In the genomic region with DNA sequence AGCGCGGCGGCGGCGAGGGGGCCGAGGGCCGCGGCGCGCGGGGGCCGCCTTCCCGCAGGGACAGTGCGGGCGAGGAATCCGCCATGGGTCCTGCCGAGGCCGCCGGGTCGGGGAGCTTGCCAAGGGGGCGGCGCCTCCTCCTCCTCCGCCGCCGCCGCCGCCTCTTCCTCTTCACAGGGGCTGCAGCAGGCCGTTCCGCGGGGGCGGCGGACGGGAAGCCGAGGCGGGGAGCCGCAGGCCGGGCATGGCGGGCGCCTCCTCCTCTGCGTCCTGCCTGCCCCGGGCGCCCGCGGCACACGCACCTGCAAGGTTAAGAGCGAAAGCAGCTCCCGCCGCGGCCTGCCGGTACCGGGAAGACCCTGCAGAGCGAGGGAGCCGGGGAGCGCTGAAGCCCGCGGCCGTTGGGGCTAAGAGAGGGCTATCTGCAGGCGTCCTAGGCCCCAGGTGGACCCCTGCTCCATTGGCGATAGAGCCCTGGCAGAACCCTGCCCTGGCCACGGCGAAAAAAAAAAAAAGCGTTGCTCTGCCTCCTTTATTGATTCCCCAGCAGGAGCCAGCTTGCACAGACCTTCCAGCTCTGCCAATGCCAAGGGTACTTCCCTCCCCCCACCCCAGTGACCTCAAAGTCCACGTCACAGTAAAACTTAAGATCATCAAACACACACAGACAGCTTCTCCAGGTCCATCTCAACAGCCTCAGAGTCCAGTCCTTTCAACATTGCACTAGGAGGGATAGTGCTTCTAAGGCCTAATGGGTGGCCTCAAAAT, we compare ENCODE assay signal across 8 cellular contexts. TPM values are rescaled to one million over a fixed set of nuclear protein-coding genes. Genes with fewer than 3 reads are reported as not detected.
A peak's percentile ranks its signal among the peaks of the same experiment; 100 is the strongest.
DNase-seq lines count a peak whose midpoint lies in the region; ATAC-seq and TF ChIP-seq lines count a peak whose summit lies in the region.

A gene with protein sequence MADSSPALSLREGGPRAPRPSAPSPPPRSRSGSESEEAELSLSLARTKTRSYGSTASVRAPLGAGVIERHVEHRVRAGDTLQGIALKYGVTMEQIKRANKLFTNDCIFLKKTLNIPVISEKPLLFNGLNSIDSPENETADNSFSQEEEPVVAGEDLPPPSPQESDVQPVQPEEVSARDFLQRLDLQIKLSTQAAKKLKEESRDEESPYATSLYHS (minus strand): TSS at position 118 of the 768 bp plus-strand sequence. CDS start 33 bp downstream, at position 85.

- peaks cover 3% of the 10 kb centered on the region for H3K4me1 Mint-ChIP-seq in endodermal cell
- peaks cover 11% of the 10 kb centered on the region for H3K4me1 Mint-ChIP-seq in mesothelial cell of epicardium

- WGBS in endodermal cell (ENCODE audit: insufficient coverage in 1 of 2, insufficient read length in 1 of 2), 2 experiments: 2 to 5% methylated on average over 8 to 61 of the region's 63 CpGs

- no peak within 1 kb of the TSS for H3K27ac ChIP-seq in endodermal cell (ENCODE audit: low read depth, low read length)

- H3K27me3 Mint-ChIP-seq in endodermal cell (ENCODE audit: insufficient read depth): peaks cover 37% of the 10 kb centered on the region
- peaks cover 18% of the 10 kb centered on the region for H3K27me3 Mint-ChIP-seq in mesothelial cell of epicardium (ENCODE audit: low read depth)

- peak within 1 kb of the TSS; percentile 61 for H3K4me3 ChIP-seq in endodermal cell (ENCODE audit: low read length)

- TF ChIP-seq CTCF in endodermal cell (conservative IDR thresholded peaks at IDR 0.05) (no peak), mesothelial cell of epicardium (IDR thresholded peaks at IDR 0.05; ENCODE audit: unreplicated experiment) (no peak)

- H3K27me3 ChIP-seq in endodermal cell (ENCODE audit: control insufficient read depth, insufficient read depth, low read length, poor library complexity, severe bottlenecking): peaks cover 39% of the 10 kb centered on the region

- no peak within 1 kb of the TSS for H3K9ac ChIP-seq in endodermal cell (ENCODE audit: extremely low read depth, low read length, poor library complexity, severe bottlenecking)

- H3K27ac Mint-ChIP-seq in endodermal cell: no peak within 1 kb of the TSS
- H3K27ac Mint-ChIP-seq in mesothelial cell of epicardium: no peak within 1 kb of the TSS

- H3K36me3 ChIP-seq in endodermal cell (ENCODE audit: control insufficient read depth, insufficient read depth, low read length): no peaks in the 10 kb centered on the region

- peak; percentile 56 for ATAC-seq in HG02798 (IDR thresholded peaks at IDR 0.05; ENCODE audit: poor library complexity, unreplicated experiment)

- H3K9me3 Mint-ChIP-seq in endodermal cell (no peaks in the 10 kb centered on the region), mesothelial cell of epicardium (no peaks in the 10 kb centered on the region)

- DNase-seq in NCI-H1694 treated with DMSO at 0.1 percent for 48 hours (lab: John Stamatoyannopoulos, UW) (peak; percentile 14), NCI-H1694 (lab: John Stamatoyannopoulos, UW) (no peak), NCI-H526 treated with DMSO at 0.1 percent for 48 hours (lab: John Stamatoyannopoulos, UW) (peak; percentile 41), endodermal cell (peak; percentile 80), mesothelial cell of epicardium (ENCODE audit: low spot score in 2 of 2, unreplicated experiment in 2 of 2) (peak in 1 of 2 experiments; percentile 62)
- peak in 2 of 3 experiments; percentile 45 to 47 for DNase-seq in activated CD8-positive, alpha-beta memory T cell treated with anti-CD3 and anti-CD28 coated beads for 48 hours (ENCODE audit: low read depth in 2 of 3, low spot score in 2 of 3)
- DNase-seq in stimulated activated CD8-positive, alpha-beta memory T cell treated with anti-CD3 and anti-CD28 coated beads, Interleukin-2, amount 100 ng/mL, for 1 hour (ENCODE audit: low read depth in 2 of 2): peak; percentile 43 to 57

- H3K36me3 Mint-ChIP-seq in endodermal cell (ENCODE audit: low read depth) (no peaks in the 10 kb centered on the region), mesothelial cell of epicardium (no peaks in the 10 kb centered on the region)

- H3K4me3 Mint-ChIP-seq in endodermal cell (peak within 1 kb of the TSS; percentile 57), mesothelial cell of epicardium (peak within 1 kb of the TSS; percentile 67)

- H3K9me3 ChIP-seq in endodermal cell (ENCODE audit: control insufficient read depth, low read length): no peaks in the 10 kb centered on the region

- no peaks in the 10 kb centered on the region for H3K4me1 ChIP-seq in endodermal cell (ENCODE audit: control insufficient read depth, insufficient read depth, low read length)

RNA-seq across cellular contexts. Expression of the gene that starts here (rescaled TPM):
- total RNA-seq in endodermal cell (1 to 10 TPM in 1 of 2 donors, under 1 TPM in 1; 0.80 to 1.5 TPM), mesothelial cell of epicardium (1.8 to 2.1 TPM (median 1.9 TPM) in 3 replicates)
- polyA plus RNA-seq in endodermal cell (2013, experiment 1 of 2): 0.36 TPM
- polyA plus RNA-seq in endodermal cell (2013, experiment 2 of 2): 0.37 TPM
